In the genomic region with DNA sequence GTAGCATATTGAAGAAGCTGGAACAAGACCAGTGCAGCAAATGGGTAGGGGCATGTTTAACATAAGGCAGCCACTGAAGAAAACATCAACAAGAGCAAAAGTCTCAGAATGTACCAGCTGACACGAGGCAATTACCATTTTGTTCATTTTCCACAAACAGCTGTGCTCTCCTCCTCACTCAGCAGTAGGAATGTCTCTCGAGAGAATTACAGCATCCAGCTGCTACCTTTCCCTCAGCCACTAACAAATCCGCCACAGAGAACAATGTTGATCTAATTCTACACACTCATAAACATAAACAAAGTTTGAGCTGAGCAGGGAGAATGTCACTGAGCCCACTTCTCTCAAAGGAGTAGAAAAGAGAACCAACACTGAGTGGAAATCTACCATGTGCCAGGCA, we compare ENCODE assay signal across 1 cellular context.
TF ChIP-seq lines count a peak whose summit lies in the region.

No MANE protein-coding gene starts in this region.

TF ChIP-seq in IMR-90, 13 proteins besides CTCF, POLR2A, EP300 and RAD21 (continued from another document):
- no peak for TF ChIP-seq MXI1 (IDR thresholded peaks at IDR 0.05; ENCODE audit: borderline replicate concordance, low read depth, low read length)
- no peak for TF ChIP-seq SMC3 (IDR thresholded peaks at IDR 0.05; ENCODE audit: low read depth, low read length)
